Comparison of ENCODE assay signal across 8 cellular contexts in the genomic region with DNA sequence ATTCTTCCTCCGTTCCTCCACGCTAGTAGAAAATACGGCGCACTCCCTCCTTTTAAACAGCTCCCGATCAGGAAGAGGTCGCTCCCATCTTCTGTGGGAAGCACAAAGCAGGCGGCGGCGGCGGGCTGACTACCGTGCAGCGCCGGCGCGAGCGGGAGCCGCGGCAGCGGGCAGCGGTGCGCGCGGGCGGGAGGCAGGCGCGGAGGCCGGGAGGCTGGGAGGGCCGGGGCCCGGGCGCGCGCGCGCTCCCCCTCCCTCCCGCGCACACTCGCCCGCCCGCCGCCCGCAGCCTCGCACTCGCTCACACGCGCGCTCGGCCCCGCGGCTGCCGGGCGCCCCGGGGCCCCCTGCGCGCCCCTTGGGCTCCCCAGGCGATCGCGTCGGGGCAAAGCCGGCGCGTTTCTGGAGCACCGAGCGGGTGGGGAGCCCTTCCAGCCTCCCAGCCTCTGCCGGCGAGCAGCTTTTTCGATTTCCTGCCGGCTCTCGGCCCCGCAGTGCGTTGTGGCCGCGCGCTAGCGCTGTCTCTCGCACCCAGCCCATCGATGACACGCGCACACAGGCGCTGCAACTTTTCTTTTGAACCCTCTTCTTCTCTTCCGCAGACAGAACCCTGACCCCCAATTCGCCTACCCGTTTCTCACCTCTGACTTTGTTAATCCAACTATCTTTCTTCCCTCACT. TPM values are rescaled to one million over a fixed set of nuclear protein-coding genes. Genes with fewer than 3 reads are reported as not detected.
DNase-seq lines count a peak whose midpoint lies in the region; ATAC-seq and TF ChIP-seq lines count a peak whose summit lies in the region.

A gene (minus strand): TSS at position 165 of the 680 bp plus-strand sequence.

- H3K36me3 ChIP-seq in ascending aorta = no peaks in the 10 kb centered on the region

- H3K36me3 Mint-ChIP-seq in activated naive CD4-positive, alpha-beta T cell treated with anti-CD3 and anti-CD28 coated beads, Interleukin-2, amount 10 ng/mL, durations not matched to agents 7 days and 5 days = no peaks in the 10 kb centered on the region

- peak within 1 kb of the TSS in 1 of 2 donors; percentile 66 for H3K27ac ChIP-seq in ascending aorta

- no peaks in the 10 kb centered on the region for H3K9me3 ChIP-seq in ascending aorta

- TF ChIP-seq CTCF in ascending aorta (IDR thresholded peaks at IDR 0.05) (no peak), retinal pigment epithelial cell (conservative IDR thresholded peaks at IDR 0.05; ENCODE audit: low read depth, low read length) (no peak)

- peaks cover 18% of the 10 kb centered on the region for H3K4me1 Mint-ChIP-seq in activated naive CD4-positive, alpha-beta T cell treated with anti-CD3 and anti-CD28 coated beads, Interleukin-2, amount 10 ng/mL, durations not matched to agents 7 days and 5 days

- no peak within 1 kb of the TSS for H3K27ac Mint-ChIP-seq in activated naive CD4-positive, alpha-beta T cell treated with anti-CD3 and anti-CD28 coated beads, Interleukin-2, amount 10 ng/mL, durations not matched to agents 7 days and 5 days

- H3K4me3 ChIP-seq in ascending aorta = peak within 1 kb of the TSS; percentile 62 to 78
- H3K4me3 ChIP-seq in iPS-11a (ENCODE audit: low read depth, low read length) = peak within 1 kb of the TSS; percentile 56
- H3K4me3 ChIP-seq in retinal pigment epithelial cell (ENCODE audit: low read length) = peak within 1 kb of the TSS; percentile 78

- ATAC-seq in GM21447 (IDR thresholded peaks at IDR 0.05; ENCODE audit: unreplicated experiment) (no peak), HG03095 (IDR thresholded peaks at IDR 0.05; ENCODE audit: unreplicated experiment) (no peak)

- DNase-seq in activated naive CD4-positive, alpha-beta T cell treated with anti-CD3 and anti-CD28 coated beads, Interleukin-2, amount 10 ng/mL, durations not matched to agents 7 days and 5 days = peak; percentile 24
- no peak for DNase-seq in activated naive CD4-positive, alpha-beta T cell (lab: John Stamatoyannopoulos, UW)
- peak; percentile 42 for DNase-seq in NCI-H146 treated with DMSO at 0.1 percent for 48 hours (lab: John Stamatoyannopoulos, UW; ENCODE audit: unreplicated experiment)
- DNase-seq in ascending aorta (ENCODE audit: low spot score in 2 of 2) = no peak
- DNase-seq in retinal pigment epithelial cell (ENCODE audit: low read depth) = no peak

- H3K27me3 Mint-ChIP-seq in activated naive CD4-positive, alpha-beta T cell treated with anti-CD3 and anti-CD28 coated beads, Interleukin-2, amount 10 ng/mL, durations not matched to agents 7 days and 5 days = peaks cover 41% of the 10 kb centered on the region

- H3K9me3 Mint-ChIP-seq in activated naive CD4-positive, alpha-beta T cell treated with anti-CD3 and anti-CD28 coated beads, Interleukin-2, amount 10 ng/mL, durations not matched to agents 7 days and 5 days = no peaks in the 10 kb centered on the region

- no peaks in the 10 kb centered on the region for H3K27me3 ChIP-seq in ascending aorta

- peaks cover 2 to 7% of the 10 kb centered on the region in 2 donors for H3K4me1 ChIP-seq in ascending aorta

- CTCF ChIA-PET in activated naive CD4-positive, alpha-beta T cell treated with anti-CD3 and anti-CD28 coated beads, Interleukin-2, amount 10 ng/mL, durations not matched to agents 7 days and 5 days (lab: Charles Lee) = no interaction called here

- H3K4me3 Mint-ChIP-seq in activated naive CD4-positive, alpha-beta T cell treated with anti-CD3 and anti-CD28 coated beads, Interleukin-2, amount 10 ng/mL, durations not matched to agents 7 days and 5 days = peak within 1 kb of the TSS; percentile 68

- intact Hi-C loops in ascending aorta (cut with DNase I) = loop anchor here (1.0 to 2.0 kb wide), 3 partner anchors 17 to 207 kb away; no protein-coding TSS in a partner anchor

RNA-seq across cellular contexts. Expression of the gene that starts here (rescaled TPM):
- total RNA-seq in ascending aorta = 5.6 TPM

Comparison
In these comparisons a context has a peak if more than half of its experiments do, and no peak if none do; other contexts are left out.
1. DNase-seq: peak in activated naive CD4-positive, alpha-beta T cell treated with anti-CD3 and anti-CD28 coated beads, Interleukin-2, amount 10 ng/mL, durations not matched to agents 7 days and 5 days (single experiment) and NCI-H146 treated with DMSO at 0.1 percent for 48 hours (single experiment); none in activated naive CD4-positive, alpha-beta T cell (0 of 4), ascending aorta (0 of 2) and retinal pigment epithelial cell (single experiment).
2. Peak in every context shown above with its lines, with median percentiles within 50 percentile points of each other: H3K4me3 ChIP-seq.